Comparison of ENCODE assay signal across 21 cellular contexts in genomic region chr17:39639043-39639442, GRCh38. TPM values are rescaled to one million over a fixed set of nuclear protein-coding genes. Genes with fewer than 3 reads are reported as not detected.
DNase-seq lines count a peak whose midpoint lies in the region; ATAC-seq and TF ChIP-seq lines count a peak whose summit lies in the region.
"Had no signal": no experiment of that assay in that cellular context is flagged by ENCODE, and none has a peak within 500 bp of the region (broad histone marks: within the 10 kb centered on the region; RNA-seq: fewer than 3 reads in every experiment).

No MANE protein-coding gene starts in this region.

- H3K9ac ChIP-seq in SK-N-SH (no peak overlapping the region), neural progenitor cell (no peak overlapping the region)

- TF ChIP-seq CTCF in SK-N-SH (IDR thresholded peaks at IDR 0.05) (no peak), HEK293 (tag by site-specific recombination; IDR thresholded peaks at IDR 0.05) (no peak), neural progenitor cell (IDR thresholded peaks at IDR 0.05) (no peak), omental fat pad (IDR thresholded peaks at IDR 0.05) (no peak), BE2C (IDR thresholded peaks at IDR 0.05; ENCODE audit: low read depth, low read length) (no peak)

- CTCF ChIA-PET in SK-N-SH (lab: Yijun Ruan, JAX) (interaction anchor here (1.0 to 17.4 kb wide), 5 partner anchors 13 to 91 kb away, joined by 3 to 332 read pairs (median 6); partner anchors contain the start of genes MIEN1 and PPP1R1B), HEK293 (lab: Yijun Ruan, JAX) (interaction anchor here (0.9 to 14.6 kb wide), 5 partner anchors 13 to 115 kb away, joined by 3 to 311 read pairs (median 5); partner anchors contain the start of gene PNMT)

- no peak for TF ChIP-seq EP300 in SK-N-SH (IDR thresholded peaks at IDR 0.05; ENCODE audit: borderline replicate concordance in 1 of 2, low read depth in 1 of 2, low read length in 1 of 2)

- no peaks in the 10 kb centered on the region for H3K9me2 ChIP-seq in SK-N-SH

- WGBS in SK-N-SH (ENCODE audit: low lambda C conversion rate): 81% methylated on average over 2 of the region's 2 CpGs

- peaks cover 68% of the 10 kb centered on the region for H3K79me2 ChIP-seq in SK-N-SH (ENCODE audit: insufficient read depth)
- peaks cover 58% of the 10 kb centered on the region for H3K79me2 ChIP-seq in neural progenitor cell (ENCODE audit: low read depth)

- no peaks in the 10 kb centered on the region for H3K36me3 Mint-ChIP-seq in effector memory CD8-positive, alpha-beta T cell (ENCODE audit: insufficient read depth)
- peaks cover 2% of the 10 kb centered on the region for H3K36me3 Mint-ChIP-seq in neural progenitor cell

- H3K27ac Mint-ChIP-seq in effector memory CD8-positive, alpha-beta T cell: no peak overlapping the region
- no peak overlapping the region for H3K27ac Mint-ChIP-seq in neural progenitor cell
- H3K27ac Mint-ChIP-seq: HFFc6 had no signal

- H3K4me3 ChIP-seq in SK-N-SH (ENCODE audit: low read depth in 2 of 2, low read length in 1 of 2) (no peak overlapping the region), HEK293 (ENCODE audit: low read depth, low read length) (no peak overlapping the region), neural progenitor cell (no peak overlapping the region), BE2C (ENCODE audit: low read depth, low read length) (no peak overlapping the region)

- H3K9me3 ChIP-seq in SK-N-SH (no peaks in the 10 kb centered on the region), HEK293 (ENCODE audit: control insufficient read depth, insufficient read depth, low read depth, low read length) (no peaks in the 10 kb centered on the region), neural progenitor cell (ENCODE audit: low read depth) (no peaks in the 10 kb centered on the region), BE2C (no peaks in the 10 kb centered on the region)
- H3K9me3 ChIP-seq: esophagus squamous epithelium, Peyer's patch had no signal

- H3F3A ChIP-seq in SK-N-SH (replicated peaks; ENCODE audit: insufficient read depth): no peaks in the 10 kb centered on the region
- H3F3A ChIP-seq in neural progenitor cell (ENCODE audit: low read depth): peaks cover 21% of the 10 kb centered on the region

- H3K36me3 ChIP-seq in SK-N-SH (replicated peaks in 1 of 2; ENCODE audit: control insufficient read depth in 1 of 2, insufficient read depth in 2 of 2, low read length in 1 of 2) (no peaks in the 10 kb centered on the region), HEK293 (ENCODE audit: control insufficient read depth in 2 of 2, insufficient read depth in 1 of 2, low read length in 2 of 2) (no peaks in the 10 kb centered on the region), neural progenitor cell (no peaks in the 10 kb centered on the region), BE2C (no peaks in the 10 kb centered on the region)
- H3K36me3 ChIP-seq: Peyer's patch had no signal

- H3K9me3 Mint-ChIP-seq in effector memory CD8-positive, alpha-beta T cell: no peaks in the 10 kb centered on the region
- no peaks in the 10 kb centered on the region for H3K9me3 Mint-ChIP-seq in neural progenitor cell
- H3K9me3 Mint-ChIP-seq: activated naive CD8-positive, alpha-beta T cell treated with anti-CD3 and anti-CD28 coated beads for 36 hours; HFFc6 had no signal

- H2AFZ ChIP-seq in SK-N-SH (ENCODE audit: low read depth) (no peak overlapping the region), neural progenitor cell (replicated peaks) (no peak overlapping the region)

- peaks cover 0 to 24% of the 10 kb centered on the region in 2 experiments; a peak in 2 of 4 replicates for H3K4me1 ChIP-seq in SK-N-SH (ENCODE audit: control insufficient read depth in 1 of 2, insufficient read depth in 2 of 2, low read depth in 1 of 2, low read length in 1 of 2)
- peaks cover 23% of the 10 kb centered on the region for H3K4me1 ChIP-seq in HEK293 (ENCODE audit: control insufficient read depth, insufficient read depth, low read length)
- H3K4me1 ChIP-seq in neural progenitor cell: peaks cover 36% of the 10 kb centered on the region
- H3K4me1 ChIP-seq in BE2C: no peaks in the 10 kb centered on the region

- ATAC-seq in SK-N-SH treated with all-trans-retinoic acid at 6 μM for 48 hours (no peak), omental fat pad (ENCODE audit: low FRiP score) (no peak), HG03521 (IDR thresholded peaks at IDR 0.05; ENCODE audit: unreplicated experiment) (no peak)
- ATAC-seq in effector memory CD8-positive, alpha-beta T cell (replicated peaks): no peak
- ATAC-seq: left ventricle myocardium superior had no signal

- peaks cover 64 to 67% of the 10 kb centered on the region in 2 donors for H3K4me1 Mint-ChIP-seq in effector memory CD8-positive, alpha-beta T cell (ENCODE audit: low read depth in 2 of 2)
- H3K4me1 Mint-ChIP-seq in neural progenitor cell: peaks cover 54% of the 10 kb centered on the region

- no peaks in the 10 kb centered on the region for H3K27me3 ChIP-seq in SK-N-SH (ENCODE audit: insufficient read depth)
- no peaks in the 10 kb centered on the region for H3K27me3 ChIP-seq in neural progenitor cell
- no peaks in the 10 kb centered on the region for H3K27me3 ChIP-seq in BE2C
- H3K27me3 ChIP-seq: esophagus squamous epithelium, Peyer's patch had no signal

- H3K4me2 ChIP-seq in SK-N-SH: peak overlapping the region; percentile 83; the same call in 1 of the 2 replicates
- no peak overlapping the region for H3K4me2 ChIP-seq in neural progenitor cell

- POLR2A ChIA-PET in SK-N-SH (lab: Yijun Ruan, JAX) (no interaction called here), HEK293 (lab: Yijun Ruan, JAX) (interaction anchor here (0.5 to 1.9 kb wide), 4 partner anchors 15 to 188 kb away, joined by 3 to 9 read pairs (median 3); partner anchors contain the start of genes ERBB2, MED1 and MIEN1)

- H3K4me3 Mint-ChIP-seq in effector memory CD8-positive, alpha-beta T cell: peak overlapping the region; percentile 19 to 50
- peak overlapping the region; percentile 71 for H3K4me3 Mint-ChIP-seq in neural progenitor cell

- TF ChIP-seq RAD21 in SK-N-SH (IDR thresholded peaks at IDR 0.05; ENCODE audit: low read length): no peak

- DNase-seq in SK-N-SH: no peak
- DNase-seq in effector memory CD8-positive, alpha-beta T cell: no peak
- no peak for DNase-seq in neural progenitor cell (ENCODE audit: low spot score)
- no peak for DNase-seq in omental fat pad (ENCODE audit: low spot score)
- no peak for DNase-seq in BE2C
- DNase-seq: 8988T; activated CD4-positive, alpha-beta T cell treated with anti-CD3 and anti-CD28 coated beads, Interleukin-2, amount 50 U/mL, for 1 hour; activated naive CD8-positive, alpha-beta T cell treated with anti-CD3 and anti-CD28 coated beads for 36 hours; esophagus squamous epithelium; HFFc6; left ventricle myocardium superior; NCI-H82; Peyer's patch; stimulated activated CD4-positive, alpha-beta T cell treated with anti-CD3 and anti-CD28 coated beads, Interleukin-4, amount 100 ng/mL, for 1 hour had no signal

- H3K27ac ChIP-seq in SK-N-SH (ENCODE audit: low read depth in 2 of 2, low read length in 1 of 2) (no peak overlapping the region), HEK293 (ENCODE audit: extremely low read depth, low read depth, low read length) (no peak overlapping the region), neural progenitor cell (no peak overlapping the region)
- H3K27ac ChIP-seq: C4-2B, esophagus squamous epithelium, Peyer's patch had no signal

- H4K20me1 ChIP-seq in SK-N-SH (ENCODE audit: insufficient read depth) (peaks cover 18% of the 10 kb centered on the region), neural progenitor cell (ENCODE audit: low read depth) (peaks cover 62% of the 10 kb centered on the region)

- no peaks in the 10 kb centered on the region for H3K27me3 Mint-ChIP-seq in effector memory CD8-positive, alpha-beta T cell
- peaks cover 7% of the 10 kb centered on the region for H3K27me3 Mint-ChIP-seq in neural progenitor cell (ENCODE audit: insufficient read depth, low read depth)
- H3K27me3 Mint-ChIP-seq: activated naive CD8-positive, alpha-beta T cell treated with anti-CD3 and anti-CD28 coated beads for 36 hours had no signal

TF ChIP-seq in SK-N-SH, 30 proteins besides CTCF, POLR2A, EP300 and RAD21 (continues in another document):
- TF ChIP-seq TCF12 (IDR thresholded peaks at IDR 0.05): no peak

TF ChIP-seq in HEK293, 187 proteins besides CTCF, POLR2A, EP300 and RAD21 (continues in another document):
- 0 out of 2 replicates have a peak, but pooled peaks have one; percentile 51 for TF ChIP-seq ZNF184 (tag by site-specific recombination; IDR thresholded peaks at IDR 0.05)

RNA-seq across cellular contexts. Expression of gene STARD3, which starts 2.1 kb away (rescaled TPM):
- polyA plus RNA-seq in SK-N-SH (2012; rRNA removed): 76.8 and 78.0 TPM in 2 replicates
- 32.5 and 44.3 TPM in 2 replicates for polyA plus RNA-seq in SK-N-SH (2012; cell fraction: cytosol; rRNA removed)
- polyA plus RNA-seq in SK-N-SH (2012; cell fraction: nucleus; rRNA removed): 330 and 615 TPM in 2 replicates
- total RNA-seq in neural progenitor cell (ENCODE audit: low replicate concordance): 21.5 and 54.9 TPM in 2 replicates
- 10 to 100 TPM; 24.9 to 75.5 (median 36.5) TPM for total RNA-seq in omental fat pad
- 136 TPM for polyA plus RNA-seq in BE2C (2012; ENCODE audit: insufficient read depth, insufficient read length, low read depth)

RNA-seq across cellular contexts. Expression of gene PPP1R1B, which starts 12.3 kb away (rescaled TPM):
- 0.05 and 0.07 TPM in 2 replicates for polyA plus RNA-seq in SK-N-SH (2012; rRNA removed)
- 0.05 and 0.12 TPM in 2 replicates for polyA plus RNA-seq in SK-N-SH (2012; cell fraction: cytosol; rRNA removed)
- not detected in 2 replicates for polyA plus RNA-seq in SK-N-SH (2012; cell fraction: nucleus; rRNA removed)
- total RNA-seq in neural progenitor cell (ENCODE audit: low replicate concordance) (0.90 TPM in 1 of 2 replicates, not detected in the other), omental fat pad (10 to 100 TPM; 13.9 to 27.0 (median 19.1) TPM)
- polyA plus RNA-seq in BE2C (2012; ENCODE audit: insufficient read depth, insufficient read length, low read depth): not detected
- total RNA-seq: activated naive CD8-positive, alpha-beta T cell treated with anti-CD3 and anti-CD28 coated beads for 36 hours; HFFc6; HT1080 had no signal

RNA-seq across cellular contexts. Expression of gene TCAP, which starts 26.1 kb away (rescaled TPM):
- 0.43 and 0.67 TPM in 2 replicates for polyA plus RNA-seq in SK-N-SH (2012; rRNA removed)
- 0.08 and 0.13 TPM in 2 replicates for polyA plus RNA-seq in SK-N-SH (2012; cell fraction: cytosol; rRNA removed)
- polyA plus RNA-seq in SK-N-SH (2012; cell fraction: nucleus; rRNA removed): 3.6 and 4.0 TPM in 2 replicates
- total RNA-seq in neural progenitor cell (ENCODE audit: low replicate concordance): 0.19 and 1.3 TPM in 2 replicates
- 1 to 10 TPM in 1 of 4 donors, under 1 TPM in 2, not detected in 1; 0.19 to 1.7 (median 0.60) TPM for total RNA-seq in omental fat pad
- polyA plus RNA-seq in BE2C (2012; ENCODE audit: insufficient read depth, insufficient read length, low read depth): 4.4 TPM

RNA-seq across cellular contexts. Expression of gene PNMT, which starts 29.2 kb away (rescaled TPM):
- 0.05 and 0.07 TPM in 2 replicates for polyA plus RNA-seq in SK-N-SH (2012; rRNA removed)
- polyA plus RNA-seq in SK-N-SH (2012; cell fraction: cytosol; rRNA removed): 0.03 and 0.07 TPM in 2 replicates
- polyA plus RNA-seq in SK-N-SH (2012; cell fraction: nucleus; rRNA removed): 0.07 and 0.21 TPM in 2 replicates
- 0.28 TPM in 1 of 2 replicates, not detected in the other for total RNA-seq in neural progenitor cell (ENCODE audit: low replicate concordance)
- total RNA-seq in omental fat pad: 10 to 100 TPM in 1 of 4 donors, 1 to 10 TPM in 2, under 1 TPM in 1; 0.44 to 16.7 (median 1.9) TPM
- 2.8 TPM for polyA plus RNA-seq in BE2C (2012; ENCODE audit: insufficient read depth, insufficient read length, low read depth)
- total RNA-seq: activated naive CD8-positive, alpha-beta T cell treated with anti-CD3 and anti-CD28 coated beads for 36 hours; HT1080 had no signal

RNA-seq across cellular contexts. Expression of gene NEUROD2, which starts 31.3 kb away (rescaled TPM):
- polyA plus RNA-seq in SK-N-SH (2012; rRNA removed): not detected in 2 replicates
- polyA plus RNA-seq in SK-N-SH (2012; cell fraction: cytosol; rRNA removed): not detected in 2 replicates
- 0.04 TPM in 1 of 2 replicates, not detected in the other for polyA plus RNA-seq in SK-N-SH (2012; cell fraction: nucleus; rRNA removed)
- total RNA-seq in neural progenitor cell (ENCODE audit: low replicate concordance) (not detected in 2 replicates), omental fat pad (under 1 TPM in 1 of 4 donors, not detected in 3; 0.06 TPM)
- polyA plus RNA-seq in BE2C (2012; ENCODE audit: insufficient read depth, insufficient read length, low read depth): not detected
- total RNA-seq: activated naive CD8-positive, alpha-beta T cell treated with anti-CD3 and anti-CD28 coated beads for 36 hours; esophagus squamous epithelium; HFFc6; HT1080; left ventricle myocardium superior; mucosa of gallbladder; Peyer's patch; skeletal muscle tissue had no signal
